ENCODE assay signal across 27 cellular contexts in genomic region chr5:14603141-14603540, GRCh38.
"Had no signal": no experiment of that assay in that cellular context is flagged by ENCODE, and none has a peak within 500 bp of the region (broad histone marks: within the 10 kb centered on the region; RNA-seq: fewer than 3 reads in every experiment).

No MANE protein-coding gene starts in this region.

- FAIRE-seq: kidney, urothelium cell line had no signal

- H3K27me3 ChIP-seq: dorsolateral prefrontal cortex, gastrocnemius medialis, ovary, spleen, tibial nerve, upper lobe of left lung had no signal

- H3K4me3 ChIP-seq: dorsolateral prefrontal cortex, gastrocnemius medialis, lung, ovary, psoas muscle, skin epidermis, spleen, thoracic aorta, tibial nerve, upper lobe of left lung had no signal

- H3K4me1 ChIP-seq: gastrocnemius medialis, psoas muscle, tibial nerve, upper lobe of left lung had no signal

- H3K9me3 Mint-ChIP-seq: memory B cell, natural killer cell had no signal

- H3K27me3 Mint-ChIP-seq: stimulated activated memory B cell treated with anti-CD40 and anti-IgM and Interleukin-4, amounts not matched to agents 10 μg/mL and 1 μg/mL and 100 μg/mL, for 72 hours had no signal

- H3K4me1 Mint-ChIP-seq: memory B cell; stimulated activated memory B cell treated with anti-CD40 and anti-IgM and Interleukin-4, amounts not matched to agents 10 μg/mL and 1 μg/mL and 100 μg/mL, for 72 hours had no signal

- H3K4me3 Mint-ChIP-seq: memory B cell; natural killer cell; stimulated activated memory B cell treated with anti-CD40 and anti-IgM and Interleukin-4, amounts not matched to agents 10 μg/mL and 1 μg/mL and 100 μg/mL, for 72 hours had no signal

- DNase-seq: dorsolateral prefrontal cortex; effector CD4-positive, alpha-beta T cell; foreskin fibroblast; gastrocnemius medialis; head of caudate nucleus; kidney; natural killer cell; occipital lobe; ovary; posterior cingulate gyrus; psoas muscle; right cardiac atrium; spleen; stimulated activated CD4-positive, alpha-beta T cell treated with anti-CD3 and anti-CD28 coated beads, Interleukin-4, amount 100 ng/mL, for 4 hours; stimulated activated naive CD8-positive, alpha-beta T cell treated with anti-CD3 and anti-CD28 coated beads, Interleukin-15, Interleukin-2, amounts not matched to agents 100 U/mL and 50 U/mL, for 24 hours; substantia nigra; upper lobe of left lung had no signal

- H3K27ac ChIP-seq: dorsolateral prefrontal cortex, epithelial cell of prostate, gastrocnemius medialis, ovary, psoas muscle, skin epidermis, spleen, thoracic aorta, tibial nerve, upper lobe of left lung had no signal

- ATAC-seq: esophagus mucosa; gastrocnemius medialis; left lobe of liver; natural killer cell; psoas muscle; right cardiac atrium; stimulated activated memory B cell treated with anti-CD40 and anti-IgM and Interleukin-4, amounts not matched to agents 10 μg/mL and 1 μg/mL and 100 μg/mL, for 72 hours; stimulated activated naive CD8-positive, alpha-beta T cell treated with anti-CD3 and anti-CD28 coated beads, Interleukin-15, Interleukin-2, amounts not matched to agents 100 U/mL and 50 U/mL, for 24 hours had no signal

- H3K9me3 ChIP-seq: gastrocnemius medialis, ovary, psoas muscle, spleen, thoracic aorta, tibial nerve, upper lobe of left lung had no signal

- H3K36me3 ChIP-seq: gastrocnemius medialis, ovary, thoracic aorta had no signal

- H3K27ac Mint-ChIP-seq: memory B cell; natural killer cell; stimulated activated memory B cell treated with anti-CD40 and anti-IgM and Interleukin-4, amounts not matched to agents 10 μg/mL and 1 μg/mL and 100 μg/mL, for 72 hours had no signal

- H3K36me3 Mint-ChIP-seq: stimulated activated memory B cell treated with anti-CD40 and anti-IgM and Interleukin-4, amounts not matched to agents 10 μg/mL and 1 μg/mL and 100 μg/mL, for 72 hours had no signal
